Comparison of ENCODE assay signal across 19 cellular contexts in genomic region chr10:81297292-81297691, GRCh38.
DNase-seq lines count a peak whose midpoint lies in the region; ATAC-seq, FAIRE-seq and TF ChIP-seq lines count a peak whose summit lies in the region.
"Had no signal": no experiment of that assay in that cellular context is flagged by ENCODE, and none has a peak within 500 bp of the region (broad histone marks: within the 10 kb centered on the region; RNA-seq: fewer than 3 reads in every experiment).

No MANE protein-coding gene starts in this region.

- CTCF ChIA-PET in MCF 10A (lab: Yijun Ruan, JAX) (no interaction called here), mammary epithelial cell (lab: Charles Lee; ENCODE audit: low non-redundant PET) (no interaction called here), PC-9 (lab: Charles Lee) (no interaction called here)
- CTCF ChIA-PET in activated CD8-positive, alpha-beta T cell treated with anti-CD3 and anti-CD28 coated beads, Interleukin-2, amount 10 ng/mL, durations not matched to agents 7 days and 5 days (lab: Charles Lee) = no interaction called here

- H3K27me3 ChIP-seq in mammary epithelial cell (ENCODE audit: insufficient read depth, low read length) (no peaks in the 10 kb centered on the region), MG63 (no peaks in the 10 kb centered on the region), PC-9 (ENCODE audit: insufficient read depth, low read depth) (no peaks in the 10 kb centered on the region)
- H3K27me3 ChIP-seq: BLaER1 had no signal

- no peaks in the 10 kb centered on the region for H3K9me3 Mint-ChIP-seq in MCF 10A (ENCODE audit: unreplicated experiment)
- H3K9me3 Mint-ChIP-seq in activated CD8-positive, alpha-beta T cell treated with anti-CD3 and anti-CD28 coated beads, Interleukin-2, amount 10 ng/mL, durations not matched to agents 7 days and 5 days (ENCODE audit: insufficient read depth) = no peaks in the 10 kb centered on the region
- H3K9me3 Mint-ChIP-seq: GM23338 had no signal

- H3K4me1 Mint-ChIP-seq in MCF 10A (ENCODE audit: insufficient read depth, unreplicated experiment) = peaks cover 9% of the 10 kb centered on the region
- no peaks in the 10 kb centered on the region for H3K4me1 Mint-ChIP-seq in activated CD8-positive, alpha-beta T cell treated with anti-CD3 and anti-CD28 coated beads, Interleukin-2, amount 10 ng/mL, durations not matched to agents 7 days and 5 days (ENCODE audit: low read depth)
- H3K4me1 Mint-ChIP-seq: CD14-positive monocyte; CD4-positive, alpha-beta memory T cell; GM23338 had no signal

- H2AFZ ChIP-seq in mammary epithelial cell (ENCODE audit: low read depth, low read length) (no peak overlapping the region), PC-9 (peak overlapping the region; percentile 71)
- H2AFZ ChIP-seq: GM23338 had no signal

- no peak overlapping the region for H3K4me3 ChIP-seq in mammary epithelial cell (replicated peaks in 1 of 3; ENCODE audit: insufficient read depth in 1 of 3, low read depth in 2 of 3, low read length in 3 of 3)
- peak overlapping the region; percentile 16; the same call in 1 of the 2 replicates for H3K4me3 ChIP-seq in MG63
- H3K4me3 ChIP-seq in PC-9 = peak overlapping the region; percentile 53
- H3K4me3 ChIP-seq: BLaER1, GM23338 had no signal

- no peak overlapping the region for H3K27ac ChIP-seq in mammary epithelial cell (ENCODE audit: insufficient read depth, low read depth, low read length)
- H3K27ac ChIP-seq in PC-9 = no peak overlapping the region
- H3K27ac ChIP-seq: 22Rv1, BLaER1 had no signal

- FAIRE-seq in urothelium cell line (lab: Jason Lieb, UNC) = no peak
- FAIRE-seq: G401.6, GM12891, HTR-8/SVneo had no signal

- in situ Hi-C loops in mammary epithelial cell (cut with MboI; ENCODE audit: low sequenced_read_pairs in 2 of 2) = no loop called here

- BruUV-seq in MCF 10A (replicated peaks; lab: Mats Ljungman, UMichigan) (no TSS peak), mammary epithelial cell (replicated peaks; lab: Mats Ljungman, UMichigan) (no TSS peak), PC-9 (replicated peaks; lab: Mats Ljungman, UMichigan) (no TSS peak)

- ATAC-seq in GM18858 (IDR thresholded peaks at IDR 0.05; ENCODE audit: unreplicated experiment) = no peak
- ATAC-seq in activated CD8-positive, alpha-beta T cell treated with anti-CD3 and anti-CD28 coated beads, Interleukin-2, amount 10 ng/mL, durations not matched to agents 7 days and 5 days = no peak
- ATAC-seq: GM23338, HCT116 had no signal

- H3K4me3 Mint-ChIP-seq in MCF 10A (ENCODE audit: unreplicated experiment) = peak overlapping the region; percentile 25
- H3K4me3 Mint-ChIP-seq in activated CD8-positive, alpha-beta T cell treated with anti-CD3 and anti-CD28 coated beads, Interleukin-2, amount 10 ng/mL, durations not matched to agents 7 days and 5 days = no peak overlapping the region
- H3K4me3 Mint-ChIP-seq: CD14-positive monocyte; CD4-positive, alpha-beta memory T cell; GM23338 had no signal

- H3K27me3 Mint-ChIP-seq in MCF 10A (ENCODE audit: insufficient read depth, unreplicated experiment) = peaks cover 92% of the 10 kb centered on the region
- H3K27me3 Mint-ChIP-seq in activated CD8-positive, alpha-beta T cell treated with anti-CD3 and anti-CD28 coated beads, Interleukin-2, amount 10 ng/mL, durations not matched to agents 7 days and 5 days (ENCODE audit: low read depth) = no peaks in the 10 kb centered on the region
- H3K27me3 Mint-ChIP-seq: CD4-positive, alpha-beta memory T cell had no signal

- no peaks in the 10 kb centered on the region for H4K20me1 ChIP-seq in mammary epithelial cell (ENCODE audit: insufficient read depth, low read length)
- no peaks in the 10 kb centered on the region for H4K20me1 ChIP-seq in PC-9 (ENCODE audit: insufficient read depth)
- H4K20me1 ChIP-seq: BLaER1 had no signal

- no peaks in the 10 kb centered on the region for H3F3A ChIP-seq in PC-9 (ENCODE audit: insufficient read depth, low read depth)

- H3K36me3 Mint-ChIP-seq in MCF 10A (ENCODE audit: insufficient read depth, unreplicated experiment) = no peaks in the 10 kb centered on the region
- no peaks in the 10 kb centered on the region for H3K36me3 Mint-ChIP-seq in activated CD8-positive, alpha-beta T cell treated with anti-CD3 and anti-CD28 coated beads, Interleukin-2, amount 10 ng/mL, durations not matched to agents 7 days and 5 days (ENCODE audit: low read depth)
- H3K36me3 Mint-ChIP-seq: CD14-positive monocyte; CD4-positive, alpha-beta memory T cell had no signal

- H3K79me2 ChIP-seq in mammary epithelial cell (ENCODE audit: insufficient read depth, low read length) (no peaks in the 10 kb centered on the region), PC-9 (ENCODE audit: low read depth) (no peaks in the 10 kb centered on the region)

- H3K4me2 ChIP-seq in mammary epithelial cell (ENCODE audit: insufficient read depth, low read depth, low read length) = no peak overlapping the region
- H3K4me2 ChIP-seq in PC-9 = peak overlapping the region; percentile 67
- H3K4me2 ChIP-seq: BLaER1, GM23338 had no signal

- TF ChIP-seq CTCF in MCF 10A (IDR thresholded peaks at IDR 0.05; ENCODE audit: unreplicated experiment) (no peak), mammary epithelial cell (conservative IDR thresholded peaks at IDR 0.05 in 1 of 2, IDR thresholded peaks at IDR 0.05 in 1 of 2; ENCODE audit: extremely low read depth in 1 of 2, insufficient read depth in 1 of 2, low read depth in 1 of 2, low read length in 2 of 2) (no peak), PC-9 (conservative IDR thresholded peaks at IDR 0.05) (no peak)

- H3K27ac Mint-ChIP-seq in MCF 10A (ENCODE audit: low read depth, unreplicated experiment) = no peak overlapping the region
- H3K27ac Mint-ChIP-seq in activated CD8-positive, alpha-beta T cell treated with anti-CD3 and anti-CD28 coated beads, Interleukin-2, amount 10 ng/mL, durations not matched to agents 7 days and 5 days = no peak overlapping the region
- H3K27ac Mint-ChIP-seq: CD14-positive monocyte; CD4-positive, alpha-beta memory T cell; GM23338 had no signal

- dilution Hi-C loops in mammary epithelial cell (cut with HindIII; ENCODE audit: low sequenced_read_pairs) = no loop called here

- H3K9me3 ChIP-seq in mammary epithelial cell (replicated peaks; ENCODE audit: insufficient read depth, low read length) = no peaks in the 10 kb centered on the region
- H3K9me3 ChIP-seq in MG63 = no peaks in the 10 kb centered on the region
- no peaks in the 10 kb centered on the region for H3K9me3 ChIP-seq in PC-9 (ENCODE audit: insufficient read depth, low read depth)
- H3K9me3 ChIP-seq: BLaER1 had no signal

- intact Hi-C loops in MCF 10A (cut with micrococcal nuclease) (no loop called here), mammary epithelial cell (cut with micrococcal nuclease) (no loop called here), PC-9 (cut with micrococcal nuclease; ENCODE audit: unreplicated experiment) (no loop called here)

- DNase-seq in MCF 10A (ENCODE audit: unreplicated experiment) (no peak), mammary epithelial cell (no peak), MG63 (no peak), PC-9 (no peak), urothelium cell line (ENCODE audit: low spot score) (peak; percentile 8), COLO829 (ENCODE audit: low spot score) (no peak)
- DNase-seq in activated CD8-positive, alpha-beta T cell treated with anti-CD3 and anti-CD28 coated beads, Interleukin-2, amount 10 ng/mL, durations not matched to agents 7 days and 5 days = no peak
- DNase-seq: CD4-positive, alpha-beta memory T cell; DMS 273 treated with DMSO at 0.1 percent for 48 hours; H7 had no signal

- 66% methylated on average over 4 of the region's 4 CpGs for WGBS in mammary epithelial cell (ENCODE audit: low coverage, missing lambda C conversion rate)

- POLR2A ChIA-PET in MCF 10A (lab: Yijun Ruan, JAX) = no interaction called here
- POLR2A ChIA-PET in PC-9 (lab: Charles Lee; ENCODE audit: unreplicated experiment) = no interaction called here
- POLR2A ChIA-PET in activated CD8-positive, alpha-beta T cell treated with anti-CD3 and anti-CD28 coated beads, Interleukin-2, amount 10 ng/mL, durations not matched to agents 7 days and 5 days (lab: Charles Lee) = no interaction called here

- no peaks in the 10 kb centered on the region for H3K9me2 ChIP-seq in PC-9 (ENCODE audit: insufficient read depth)

- no peak overlapping the region for H3K9ac ChIP-seq in mammary epithelial cell (ENCODE audit: insufficient read depth, low read length)
- H3K9ac ChIP-seq: BLaER1 had no signal

- no peaks in the 10 kb centered on the region for H3K36me3 ChIP-seq in mammary epithelial cell (ENCODE audit: insufficient read depth, low read length)
- H3K36me3 ChIP-seq in MG63 = no peaks in the 10 kb centered on the region
- no peaks in the 10 kb centered on the region for H3K36me3 ChIP-seq in PC-9 (ENCODE audit: low read depth)
- H3K36me3 ChIP-seq: BLaER1 had no signal

- no peaks in the 10 kb centered on the region for H3K4me1 ChIP-seq in mammary epithelial cell (ENCODE audit: insufficient read depth, low read length)
- H3K4me1 ChIP-seq in PC-9 (replicated peaks; ENCODE audit: insufficient read depth) = no peaks in the 10 kb centered on the region
- H3K4me1 ChIP-seq: BLaER1 had no signal

Comparison
In these comparisons a context has a peak if more than half of its experiments do, and no peak if none do; other contexts are left out.
1. H3K4me3 ChIP-seq: peak in MG63 (single experiment) and PC-9 (single experiment); none in mammary epithelial cell (0 of 3).